In the genomic region with DNA sequence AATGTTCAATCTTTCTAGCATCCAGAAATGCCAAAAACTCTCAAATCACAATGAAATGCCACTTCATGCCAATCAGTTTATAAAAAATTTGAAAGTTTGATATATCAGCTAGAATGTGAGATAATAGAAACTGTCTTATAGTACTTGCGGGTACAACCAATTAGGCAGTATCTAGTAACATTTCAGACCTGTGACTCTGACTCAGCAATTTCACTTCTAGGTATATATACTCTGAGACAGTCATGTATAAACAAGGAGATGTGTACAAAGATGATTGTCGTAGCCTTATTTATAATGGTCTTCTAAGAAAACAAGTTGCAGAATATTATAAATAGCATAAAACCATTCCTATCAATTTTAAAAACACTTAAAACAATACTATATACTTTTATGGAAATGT, we compare ENCODE assay signal across 9 cellular contexts.
"Had no signal": no experiment of that assay in that cellular context is flagged by ENCODE, and none has a peak within 500 bp of the region (broad histone marks: within the 10 kb centered on the region; RNA-seq: fewer than 3 reads in every experiment).

No MANE protein-coding gene starts in this region.

- H3K4me1 Mint-ChIP-seq: IgD-negative memory B cell had no signal

- H3K4me3 ChIP-seq: GM23248, HAP-1 had no signal

- H3K9ac ChIP-seq: GM23248 had no signal

- H3K4me1 ChIP-seq: HAP-1 had no signal

- H3K36me3 ChIP-seq: HAP-1 had no signal

- H2AFZ ChIP-seq: GM23248 had no signal

- H3K36me3 Mint-ChIP-seq: IgD-negative memory B cell had no signal

- DNase-seq: GM23248, GOT3, H7, HFFc6, KG1 had no signal

- H3K9me3 ChIP-seq: HAP-1 had no signal

- H3K4me3 Mint-ChIP-seq: HFFc6, IgD-negative memory B cell had no signal

- H3K9me3 Mint-ChIP-seq: HFFc6 had no signal

- H3K27ac ChIP-seq: GM23248, HL-60 had no signal

- ATAC-seq: HCT116 had no signal

- H3K27ac Mint-ChIP-seq: HFFc6, IgD-negative memory B cell had no signal
